ENCODE assay signal across 1 cellular context in the genomic region with DNA sequence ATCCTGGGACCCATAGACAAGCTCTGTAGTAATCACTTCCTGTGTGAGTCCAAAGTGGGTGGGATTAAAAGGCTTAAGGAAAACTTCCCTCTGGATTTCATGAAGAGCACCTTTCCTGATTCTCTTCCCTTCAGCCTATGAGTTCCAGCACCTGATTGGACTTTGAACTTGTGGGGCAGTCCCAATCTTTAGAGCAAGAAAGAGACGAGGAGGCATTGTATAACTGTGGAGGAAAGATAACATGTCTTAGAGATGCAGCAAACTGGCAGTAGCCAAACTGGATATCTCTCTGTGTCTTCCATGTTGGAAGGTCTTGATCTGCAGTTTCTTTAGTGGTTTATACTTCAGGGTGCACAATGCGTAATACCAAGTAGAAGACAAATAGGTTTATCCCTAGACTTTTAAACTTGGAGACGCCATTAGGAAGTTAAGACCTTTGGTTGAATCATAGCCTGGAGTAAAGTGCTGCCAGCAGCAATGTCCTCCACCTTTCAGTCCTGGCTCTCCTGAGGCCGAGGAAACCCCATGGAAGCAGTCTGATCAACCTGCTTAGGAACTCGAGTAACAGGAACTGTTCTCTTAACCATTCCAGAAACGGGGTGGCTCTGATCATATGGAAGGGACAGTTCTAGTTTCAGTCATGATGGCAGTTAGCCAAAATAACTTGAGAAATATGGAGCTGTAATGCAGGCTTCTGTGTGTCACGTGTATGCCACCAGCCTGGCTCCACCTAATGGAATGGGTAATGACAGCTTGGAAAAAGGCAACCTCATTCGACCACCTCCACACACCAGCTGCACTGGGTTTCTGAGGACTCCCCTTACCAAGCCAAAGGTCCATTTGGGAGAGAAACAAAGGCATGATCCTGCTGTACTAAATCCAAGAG.
TF ChIP-seq lines count a peak whose summit lies in the region.

No MANE protein-coding gene starts in this region.

TF ChIP-seq in K562, 482 proteins besides CTCF, POLR2A, EP300 and RAD21 (continued from another document and continues in another):
- TF ChIP-seq, protein P1, sequence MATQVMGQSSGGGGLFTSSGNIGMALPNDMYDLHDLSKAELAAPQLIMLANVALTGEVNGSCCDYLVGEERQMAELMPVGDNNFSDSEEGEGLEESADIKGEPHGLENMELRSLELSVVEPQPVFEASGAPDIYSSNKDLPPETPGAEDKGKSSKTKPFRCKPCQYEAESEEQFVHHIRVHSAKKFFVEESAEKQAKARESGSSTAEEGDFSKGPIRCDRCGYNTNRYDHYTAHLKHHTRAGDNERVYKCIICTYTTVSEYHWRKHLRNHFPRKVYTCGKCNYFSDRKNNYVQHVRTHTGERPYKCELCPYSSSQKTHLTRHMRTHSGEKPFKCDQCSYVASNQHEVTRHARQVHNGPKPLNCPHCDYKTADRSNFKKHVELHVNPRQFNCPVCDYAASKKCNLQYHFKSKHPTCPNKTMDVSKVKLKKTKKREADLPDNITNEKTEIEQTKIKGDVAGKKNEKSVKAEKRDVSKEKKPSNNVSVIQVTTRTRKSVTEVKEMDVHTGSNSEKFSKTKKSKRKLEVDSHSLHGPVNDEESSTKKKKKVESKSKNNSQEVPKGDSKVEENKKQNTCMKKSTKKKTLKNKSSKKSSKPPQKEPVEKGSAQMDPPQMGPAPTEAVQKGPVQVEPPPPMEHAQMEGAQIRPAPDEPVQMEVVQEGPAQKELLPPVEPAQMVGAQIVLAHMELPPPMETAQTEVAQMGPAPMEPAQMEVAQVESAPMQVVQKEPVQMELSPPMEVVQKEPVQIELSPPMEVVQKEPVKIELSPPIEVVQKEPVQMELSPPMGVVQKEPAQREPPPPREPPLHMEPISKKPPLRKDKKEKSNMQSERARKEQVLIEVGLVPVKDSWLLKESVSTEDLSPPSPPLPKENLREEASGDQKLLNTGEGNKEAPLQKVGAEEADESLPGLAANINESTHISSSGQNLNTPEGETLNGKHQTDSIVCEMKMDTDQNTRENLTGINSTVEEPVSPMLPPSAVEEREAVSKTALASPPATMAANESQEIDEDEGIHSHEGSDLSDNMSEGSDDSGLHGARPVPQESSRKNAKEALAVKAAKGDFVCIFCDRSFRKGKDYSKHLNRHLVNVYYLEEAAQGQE (CRISPR knock-in tag; IDR thresholded peaks at IDR 0.05; ENCODE audit: low read depth) = no peak
- TF ChIP-seq BHLHE40 (IDR thresholded peaks at IDR 0.05; ENCODE audit: low read length) = peak; percentile 81
- TF ChIP-seq, protein P2, sequence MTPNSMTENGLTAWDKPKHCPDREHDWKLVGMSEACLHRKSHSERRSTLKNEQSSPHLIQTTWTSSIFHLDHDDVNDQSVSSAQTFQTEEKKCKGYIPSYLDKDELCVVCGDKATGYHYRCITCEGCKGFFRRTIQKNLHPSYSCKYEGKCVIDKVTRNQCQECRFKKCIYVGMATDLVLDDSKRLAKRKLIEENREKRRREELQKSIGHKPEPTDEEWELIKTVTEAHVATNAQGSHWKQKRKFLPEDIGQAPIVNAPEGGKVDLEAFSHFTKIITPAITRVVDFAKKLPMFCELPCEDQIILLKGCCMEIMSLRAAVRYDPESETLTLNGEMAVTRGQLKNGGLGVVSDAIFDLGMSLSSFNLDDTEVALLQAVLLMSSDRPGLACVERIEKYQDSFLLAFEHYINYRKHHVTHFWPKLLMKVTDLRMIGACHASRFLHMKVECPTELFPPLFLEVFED (CRISPR knock-in tag; conservative IDR thresholded peaks at IDR 0.05) = 0 out of 2 replicates have a peak, but pooled peaks have one; percentile 41
- TF ChIP-seq CBFB (CRISPR knock-in tag; IDR thresholded peaks at IDR 0.05) = no peak
- TF ChIP-seq RBM39 (optimal IDR thresholded peaks at IDR 0.05; ENCODE audit: low read depth, low read length) = no peak
- no peak for TF ChIP-seq ZNF41 (CRISPR knock-in tag; conservative IDR thresholded peaks at IDR 0.05)
- TF ChIP-seq, protein P3, sequence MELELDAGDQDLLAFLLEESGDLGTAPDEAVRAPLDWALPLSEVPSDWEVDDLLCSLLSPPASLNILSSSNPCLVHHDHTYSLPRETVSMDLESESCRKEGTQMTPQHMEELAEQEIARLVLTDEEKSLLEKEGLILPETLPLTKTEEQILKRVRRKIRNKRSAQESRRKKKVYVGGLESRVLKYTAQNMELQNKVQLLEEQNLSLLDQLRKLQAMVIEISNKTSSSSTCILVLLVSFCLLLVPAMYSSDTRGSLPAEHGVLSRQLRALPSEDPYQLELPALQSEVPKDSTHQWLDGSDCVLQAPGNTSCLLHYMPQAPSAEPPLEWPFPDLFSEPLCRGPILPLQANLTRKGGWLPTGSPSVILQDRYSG (tag; conservative IDR thresholded peaks at IDR 0.05; ENCODE audit: low read depth) = peak; percentile 81; the same call in 1 of the 2 replicates
- no peak for TF ChIP-seq KAT7 (CRISPR knock-in tag; IDR thresholded peaks at IDR 0.05; ENCODE audit: borderline replicate concordance)
- no peak for TF ChIP-seq TOE1 (IDR thresholded peaks at IDR 0.05; ENCODE audit: borderline replicate concordance)
- no peak for TF ChIP-seq TOE1 (CRISPR knock-in tag; IDR thresholded peaks at IDR 0.05; ENCODE audit: borderline replicate concordance, low read depth)
- no peak for TF ChIP-seq ZNF707 (CRISPR knock-in tag; conservative IDR thresholded peaks at IDR 0.05)
- no peak for TF ChIP-seq NEUROD1 (IDR thresholded peaks at IDR 0.05; ENCODE audit: borderline replicate concordance, low read depth, low read length, partially characterized antibody)
- TF ChIP-seq TAL1 (IDR thresholded peaks at IDR 0.05) = peak; percentile 73
- no peak for TF ChIP-seq CHD1 (IDR thresholded peaks at IDR 0.05; ENCODE audit: low read length)
- TF ChIP-seq ADNP (tag; IDR thresholded peaks at IDR 0.05) = no peak
- TF ChIP-seq, protein P4, sequence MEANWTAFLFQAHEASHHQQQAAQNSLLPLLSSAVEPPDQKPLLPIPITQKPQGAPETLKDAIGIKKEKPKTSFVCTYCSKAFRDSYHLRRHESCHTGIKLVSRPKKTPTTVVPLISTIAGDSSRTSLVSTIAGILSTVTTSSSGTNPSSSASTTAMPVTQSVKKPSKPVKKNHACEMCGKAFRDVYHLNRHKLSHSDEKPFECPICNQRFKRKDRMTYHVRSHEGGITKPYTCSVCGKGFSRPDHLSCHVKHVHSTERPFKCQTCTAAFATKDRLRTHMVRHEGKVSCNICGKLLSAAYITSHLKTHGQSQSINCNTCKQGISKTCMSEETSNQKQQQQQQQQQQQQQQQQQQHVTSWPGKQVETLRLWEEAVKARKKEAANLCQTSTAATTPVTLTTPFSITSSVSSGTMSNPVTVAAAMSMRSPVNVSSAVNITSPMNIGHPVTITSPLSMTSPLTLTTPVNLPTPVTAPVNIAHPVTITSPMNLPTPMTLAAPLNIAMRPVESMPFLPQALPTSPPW (CRISPR knock-in tag; IDR thresholded peaks at IDR 0.05) = no peak
- TF ChIP-seq, protein P5, sequence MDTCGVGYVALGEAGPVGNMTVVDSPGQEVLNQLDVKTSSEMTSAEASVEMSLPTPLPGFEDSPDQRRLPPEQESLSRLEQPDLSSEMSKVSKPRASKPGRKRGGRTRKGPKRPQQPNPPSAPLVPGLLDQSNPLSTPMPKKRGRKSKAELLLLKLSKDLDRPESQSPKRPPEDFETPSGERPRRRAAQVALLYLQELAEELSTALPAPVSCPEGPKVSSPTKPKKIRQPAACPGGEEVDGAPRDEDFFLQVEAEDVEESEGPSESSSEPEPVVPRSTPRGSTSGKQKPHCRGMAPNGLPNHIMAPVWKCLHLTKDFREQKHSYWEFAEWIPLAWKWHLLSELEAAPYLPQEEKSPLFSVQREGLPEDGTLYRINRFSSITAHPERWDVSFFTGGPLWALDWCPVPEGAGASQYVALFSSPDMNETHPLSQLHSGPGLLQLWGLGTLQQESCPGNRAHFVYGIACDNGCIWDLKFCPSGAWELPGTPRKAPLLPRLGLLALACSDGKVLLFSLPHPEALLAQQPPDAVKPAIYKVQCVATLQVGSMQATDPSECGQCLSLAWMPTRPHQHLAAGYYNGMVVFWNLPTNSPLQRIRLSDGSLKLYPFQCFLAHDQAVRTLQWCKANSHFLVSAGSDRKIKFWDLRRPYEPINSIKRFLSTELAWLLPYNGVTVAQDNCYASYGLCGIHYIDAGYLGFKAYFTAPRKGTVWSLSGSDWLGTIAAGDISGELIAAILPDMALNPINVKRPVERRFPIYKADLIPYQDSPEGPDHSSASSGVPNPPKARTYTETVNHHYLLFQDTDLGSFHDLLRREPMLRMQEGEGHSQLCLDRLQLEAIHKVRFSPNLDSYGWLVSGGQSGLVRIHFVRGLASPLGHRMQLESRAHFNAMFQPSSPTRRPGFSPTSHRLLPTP (IDR thresholded peaks at IDR 0.05; ENCODE audit: borderline replicate concordance, extremely low read depth, insufficient read length) = no peak
- TF ChIP-seq, protein P6, sequence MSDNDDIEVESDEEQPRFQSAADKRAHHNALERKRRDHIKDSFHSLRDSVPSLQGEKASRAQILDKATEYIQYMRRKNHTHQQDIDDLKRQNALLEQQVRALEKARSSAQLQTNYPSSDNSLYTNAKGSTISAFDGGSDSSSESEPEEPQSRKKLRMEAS (CRISPR knock-in tag; IDR thresholded peaks at IDR 0.05) = 0 out of 2 replicates have a peak, but pooled peaks have one; percentile 12
- TF ChIP-seq SMARCA4 (IDR thresholded peaks at IDR 0.05) = peak; percentile 45; the same call in 1 of the 2 replicates
- TF ChIP-seq, protein P7, sequence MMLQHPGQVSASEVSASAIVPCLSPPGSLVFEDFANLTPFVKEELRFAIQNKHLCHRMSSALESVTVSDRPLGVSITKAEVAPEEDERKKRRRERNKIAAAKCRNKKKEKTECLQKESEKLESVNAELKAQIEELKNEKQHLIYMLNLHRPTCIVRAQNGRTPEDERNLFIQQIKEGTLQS (IDR thresholded peaks at IDR 0.05) = no peak
- TF ChIP-seq, protein P7 (CRISPR knock-in tag; conservative IDR thresholded peaks at IDR 0.05) = no peak
- no peak for TF ChIP-seq TCF7 (IDR thresholded peaks at IDR 0.05; ENCODE audit: borderline replicate concordance)
- TF ChIP-seq ZNF282 (CRISPR knock-in tag; IDR thresholded peaks at IDR 0.05) = no peak
- TF ChIP-seq PRPF4 (IDR thresholded peaks at IDR 0.05; ENCODE audit: insufficient read depth, low read depth, low read length, poor library complexity, severe bottlenecking) = no peak
- no peak for TF ChIP-seq TAF9B (IDR thresholded peaks at IDR 0.05; ENCODE audit: partially characterized antibody)
- peak; percentile 70 for TF ChIP-seq DPF2 (IDR thresholded peaks at IDR 0.05)
- TF ChIP-seq ZFP1 (CRISPR knock-in tag; IDR thresholded peaks at IDR 0.05) = no peak
- TF ChIP-seq NR1H2 (CRISPR knock-in tag; IDR thresholded peaks at IDR 0.05) = no peak
- TF ChIP-seq, protein P8, sequence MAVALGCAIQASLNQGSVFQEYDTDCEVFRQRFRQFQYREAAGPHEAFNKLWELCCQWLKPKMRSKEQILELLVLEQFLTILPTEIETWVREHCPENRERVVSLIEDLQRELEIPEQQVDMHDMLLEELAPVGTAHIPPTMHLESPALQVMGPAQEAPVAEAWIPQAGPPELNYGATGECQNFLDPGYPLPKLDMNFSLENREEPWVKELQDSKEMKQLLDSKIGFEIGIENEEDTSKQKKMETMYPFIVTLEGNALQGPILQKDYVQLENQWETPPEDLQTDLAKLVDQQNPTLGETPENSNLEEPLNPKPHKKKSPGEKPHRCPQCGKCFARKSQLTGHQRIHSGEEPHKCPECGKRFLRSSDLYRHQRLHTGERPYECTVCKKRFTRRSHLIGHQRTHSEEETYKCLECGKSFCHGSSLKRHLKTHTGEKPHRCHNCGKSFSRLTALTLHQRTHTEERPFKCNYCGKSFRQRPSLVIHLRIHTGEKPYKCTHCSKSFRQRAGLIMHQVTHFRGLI (CRISPR knock-in tag; IDR thresholded peaks at IDR 0.05) = 0 out of 2 replicates have a peak, but pooled peaks have one; percentile 9
- TF ChIP-seq, protein P9, sequence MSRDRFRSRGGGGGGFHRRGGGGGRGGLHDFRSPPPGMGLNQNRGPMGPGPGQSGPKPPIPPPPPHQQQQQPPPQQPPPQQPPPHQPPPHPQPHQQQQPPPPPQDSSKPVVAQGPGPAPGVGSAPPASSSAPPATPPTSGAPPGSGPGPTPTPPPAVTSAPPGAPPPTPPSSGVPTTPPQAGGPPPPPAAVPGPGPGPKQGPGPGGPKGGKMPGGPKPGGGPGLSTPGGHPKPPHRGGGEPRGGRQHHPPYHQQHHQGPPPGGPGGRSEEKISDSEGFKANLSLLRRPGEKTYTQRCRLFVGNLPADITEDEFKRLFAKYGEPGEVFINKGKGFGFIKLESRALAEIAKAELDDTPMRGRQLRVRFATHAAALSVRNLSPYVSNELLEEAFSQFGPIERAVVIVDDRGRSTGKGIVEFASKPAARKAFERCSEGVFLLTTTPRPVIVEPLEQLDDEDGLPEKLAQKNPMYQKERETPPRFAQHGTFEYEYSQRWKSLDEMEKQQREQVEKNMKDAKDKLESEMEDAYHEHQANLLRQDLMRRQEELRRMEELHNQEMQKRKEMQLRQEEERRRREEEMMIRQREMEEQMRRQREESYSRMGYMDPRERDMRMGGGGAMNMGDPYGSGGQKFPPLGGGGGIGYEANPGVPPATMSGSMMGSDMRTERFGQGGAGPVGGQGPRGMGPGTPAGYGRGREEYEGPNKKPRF (IDR thresholded peaks at IDR 0.05; ENCODE audit: low read depth, low read length) = no peak
- TF ChIP-seq MYBL2 (IDR thresholded peaks at IDR 0.05; ENCODE audit: low read depth) = no peak
- no peak for TF ChIP-seq MYBL2 (CRISPR knock-in tag; IDR thresholded peaks at IDR 0.05; ENCODE audit: borderline replicate concordance)
- TF ChIP-seq, protein P10, sequence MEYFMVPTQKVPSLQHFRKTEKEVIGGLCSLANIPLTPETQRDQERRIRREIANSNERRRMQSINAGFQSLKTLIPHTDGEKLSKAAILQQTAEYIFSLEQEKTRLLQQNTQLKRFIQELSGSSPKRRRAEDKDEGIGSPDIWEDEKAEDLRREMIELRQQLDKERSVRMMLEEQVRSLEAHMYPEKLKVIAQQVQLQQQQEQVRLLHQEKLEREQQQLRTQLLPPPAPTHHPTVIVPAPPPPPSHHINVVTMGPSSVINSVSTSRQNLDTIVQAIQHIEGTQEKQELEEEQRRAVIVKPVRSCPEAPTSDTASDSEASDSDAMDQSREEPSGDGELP (CRISPR knock-in tag; IDR thresholded peaks at IDR 0.05; ENCODE audit: borderline replicate concordance) = no peak
- TF ChIP-seq SMAD1 (IDR thresholded peaks at IDR 0.05; ENCODE audit: low read depth, low read length, partially characterized antibody) = no peak
- no peak for TF ChIP-seq XRCC5 (IDR thresholded peaks at IDR 0.05; ENCODE audit: low read depth, low read length)
- TF ChIP-seq ZNF174 (CRISPR knock-in tag; IDR thresholded peaks at IDR 0.05) = no peak
- TF ChIP-seq, protein P11, sequence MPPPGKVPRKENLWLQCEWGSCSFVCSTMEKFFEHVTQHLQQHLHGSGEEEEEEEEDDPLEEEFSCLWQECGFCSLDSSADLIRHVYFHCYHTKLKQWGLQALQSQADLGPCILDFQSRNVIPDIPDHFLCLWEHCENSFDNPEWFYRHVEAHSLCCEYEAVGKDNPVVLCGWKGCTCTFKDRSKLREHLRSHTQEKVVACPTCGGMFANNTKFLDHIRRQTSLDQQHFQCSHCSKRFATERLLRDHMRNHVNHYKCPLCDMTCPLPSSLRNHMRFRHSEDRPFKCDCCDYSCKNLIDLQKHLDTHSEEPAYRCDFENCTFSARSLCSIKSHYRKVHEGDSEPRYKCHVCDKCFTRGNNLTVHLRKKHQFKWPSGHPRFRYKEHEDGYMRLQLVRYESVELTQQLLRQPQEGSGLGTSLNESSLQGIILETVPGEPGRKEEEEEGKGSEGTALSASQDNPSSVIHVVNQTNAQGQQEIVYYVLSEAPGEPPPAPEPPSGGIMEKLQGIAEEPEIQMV (tag; conservative IDR thresholded peaks at IDR 0.05; ENCODE audit: low read depth) = no peak
- TF ChIP-seq STAT5A (IDR thresholded peaks at IDR 0.05; ENCODE audit: borderline replicate concordance, low read length) = no peak; the same call in 1 of the 2 replicates
- no peak for TF ChIP-seq ZNF561 (CRISPR knock-in tag; conservative IDR thresholded peaks at IDR 0.05)
